Comparison of ENCODE assay signal across 8 cellular contexts in genomic region chr5:104412649-104413240, GRCh38.
DNase-seq lines count a peak whose midpoint lies in the region; ATAC-seq and TF ChIP-seq lines count a peak whose summit lies in the region.

No MANE protein-coding gene starts in this region.

- H3K27me3 ChIP-seq in PC-3 (ENCODE audit: low read length): no peaks in the 10 kb centered on the region

- no peak overlapping the region for H3K4me2 ChIP-seq in PC-3 (ENCODE audit: low read length)

- CTCF ChIA-PET in PC-3 (lab: Charles Lee): interaction anchor here (0.8 to 1.0 kb wide), 2 partner anchors 66 to 68 kb away, joined by 3 read pairs; no protein-coding TSS in a partner anchor

- H3K9ac ChIP-seq in PC-3 (ENCODE audit: low read length): no peak overlapping the region

- no peaks in the 10 kb centered on the region for H4K20me1 ChIP-seq in PC-3 (ENCODE audit: low read length)

- no peaks in the 10 kb centered on the region for H3K9me3 ChIP-seq in PC-3 (ENCODE audit: low read length)

- H3K4me3 ChIP-seq in PC-3 (ENCODE audit: low read length): no peak overlapping the region
- H3K4me3 ChIP-seq in fibroblast of the aortic adventitia (ENCODE audit: low read depth, low read length): no peak overlapping the region

- ATAC-seq in HG02870 (IDR thresholded peaks at IDR 0.05; ENCODE audit: unreplicated experiment): peak; percentile 87
- peak; percentile 64 for ATAC-seq in PC-3
- ATAC-seq in HG03521 (IDR thresholded peaks at IDR 0.05; ENCODE audit: unreplicated experiment): no peak

- H2AFZ ChIP-seq in PC-3 (ENCODE audit: low read length): no peak overlapping the region

- no TSS peak for BruUV-seq in PC-3 (replicated peaks; lab: Mats Ljungman, UMichigan)

- no peaks in the 10 kb centered on the region for H3F3A ChIP-seq in PC-3 (ENCODE audit: low read length, unreplicated experiment)

- H3K36me3 ChIP-seq in PC-3 (ENCODE audit: low read depth, low read length): no peaks in the 10 kb centered on the region

- DNase-seq in DMS 273 (lab: John Stamatoyannopoulos, UW; ENCODE audit: unreplicated experiment) (peak; percentile 49), DMS 273 treated with DMSO at 0.1 percent for 48 hours (lab: John Stamatoyannopoulos, UW) (no peak), PC-3 (peak; percentile 64), fibroblast of the aortic adventitia (ENCODE audit: low read depth) (peak; percentile 30)
- no peak for DNase-seq in stimulated activated CD8-positive, alpha-beta memory T cell treated with anti-CD3 and anti-CD28 coated beads, Interleukin-4, amount 100 ng/mL, for 48 hours
- no peak for DNase-seq in activated CD8-positive, alpha-beta memory T cell treated with anti-CD3 and anti-CD28 coated beads for 24 hours

- peaks cover 13% of the 10 kb centered on the region for H3K4me1 ChIP-seq in PC-3 (ENCODE audit: insufficient read depth, low read length)

- H3K27ac ChIP-seq in PC-3 (ENCODE audit: low read length): no peak overlapping the region

- no peaks in the 10 kb centered on the region for H3K79me2 ChIP-seq in PC-3 (ENCODE audit: low read length)

- POLR2A ChIA-PET in PC-3 (lab: Charles Lee; ENCODE audit: unreplicated experiment): no interaction called here

- intact Hi-C loops in PC-3 (cut with micrococcal nuclease): loop anchor here (10.0 kb wide), 2 partner anchors 502 to 1638 kb away; no protein-coding TSS in a partner anchor

- no peaks in the 10 kb centered on the region for H3K9me2 ChIP-seq in PC-3 (replicated peaks; ENCODE audit: low read length)

- TF ChIP-seq CTCF in PC-3 (conservative IDR thresholded peaks at IDR 0.05; ENCODE audit: low read depth, low read length) (peak; percentile 79), fibroblast of the aortic adventitia (IDR thresholded peaks at IDR 0.05; ENCODE audit: insufficient read depth, low read length) (peak; percentile 64)

Comparison
In these comparisons a context has a peak if more than half of its experiments do, and no peak if none do; other contexts are left out.
1. DNase-seq: peak in DMS 273 (single experiment), PC-3 (single experiment) and fibroblast of the aortic adventitia (single experiment); none in DMS 273 treated with DMSO at 0.1 percent for 48 hours (single experiment), stimulated activated CD8-positive, alpha-beta memory T cell treated with anti-CD3 and anti-CD28 coated beads, Interleukin-4, amount 100 ng/mL, for 48 hours (single experiment) and activated CD8-positive, alpha-beta memory T cell treated with anti-CD3 and anti-CD28 coated beads for 24 hours (single experiment).